2 cellular contexts compared by ENCODE assay signal in genomic region chr3:58029842-58030584, GRCh38.
TF ChIP-seq lines count a peak whose summit lies in the region.

No MANE protein-coding gene starts in this region.

TF ChIP-seq in IMR-90, 13 proteins besides CTCF, POLR2A, EP300 and RAD21:
- TF ChIP-seq RFX5 (IDR thresholded peaks at IDR 0.05; ENCODE audit: low read depth, low read length) (no peak), CHD1 (IDR thresholded peaks at IDR 0.05; ENCODE audit: low read depth, low read length) (no peak), MAFK (IDR thresholded peaks at IDR 0.05; ENCODE audit: low read depth, low read length) (no peak), FOS (IDR thresholded peaks at IDR 0.05; ENCODE audit: low read depth, low read length) (no peak), BHLHE40 (IDR thresholded peaks at IDR 0.05; ENCODE audit: low read depth, low read length) (no peak), SMC3 (IDR thresholded peaks at IDR 0.05; ENCODE audit: low read depth, low read length) (no peak), ELK1 (IDR thresholded peaks at IDR 0.05; ENCODE audit: borderline replicate concordance, low read depth, low read length) (no peak), RCOR1 (IDR thresholded peaks at IDR 0.05; ENCODE audit: insufficient replicate concordance, low read length) (no peak), CEBPB (IDR thresholded peaks at IDR 0.05; ENCODE audit: low read depth, low read length) (no peak), MXI1 (IDR thresholded peaks at IDR 0.05; ENCODE audit: borderline replicate concordance, low read depth, low read length) (no peak), USF2 (IDR thresholded peaks at IDR 0.05; ENCODE audit: low read depth, low read length) (no peak), MAZ (IDR thresholded peaks at IDR 0.05; ENCODE audit: borderline replicate concordance, low read depth, low read length) (no peak), NFE2L2 (IDR thresholded peaks at IDR 0.05; ENCODE audit: low read depth, low read length) (no peak)
TF ChIP-seq in IMR-90: peak in this region for 0.

TF ChIP-seq in WTC11, 78 proteins besides CTCF, POLR2A, EP300 and RAD21:
- TF ChIP-seq PREB (CRISPR knock-in tag; IDR thresholded peaks at IDR 0.05; ENCODE audit: borderline replicate concordance): no peak
- no peak for TF ChIP-seq EMX1 (CRISPR knock-in tag; IDR thresholded peaks at IDR 0.05)
- TF ChIP-seq ZNF532 (CRISPR knock-in tag; IDR thresholded peaks at IDR 0.05; ENCODE audit: borderline replicate concordance): no peak
- TF ChIP-seq ZNF423 (CRISPR knock-in tag; IDR thresholded peaks at IDR 0.05): no peak
- TF ChIP-seq AR (CRISPR knock-in tag; IDR thresholded peaks at IDR 0.05): no peak
- TF ChIP-seq TEAD1 (CRISPR knock-in tag; IDR thresholded peaks at IDR 0.05): no peak
- no peak for TF ChIP-seq RELA (CRISPR knock-in tag; IDR thresholded peaks at IDR 0.05; ENCODE audit: borderline replicate concordance)
- TF ChIP-seq MXD4 (CRISPR knock-in tag; IDR thresholded peaks at IDR 0.05; ENCODE audit: borderline replicate concordance): no peak
- TF ChIP-seq GABPB1 (CRISPR knock-in tag; IDR thresholded peaks at IDR 0.05): no peak
- no peak for TF ChIP-seq ZNF317 (CRISPR knock-in tag; IDR thresholded peaks at IDR 0.05; ENCODE audit: borderline replicate concordance, low read depth)
- TF ChIP-seq STAT6 (CRISPR knock-in tag; conservative IDR thresholded peaks at IDR 0.05; ENCODE audit: low read depth): no peak
- TF ChIP-seq FOXP1 (CRISPR knock-in tag; IDR thresholded peaks at IDR 0.05; ENCODE audit: borderline replicate concordance): no peak
